23 cellular contexts compared by ENCODE assay signal in the genomic region with DNA sequence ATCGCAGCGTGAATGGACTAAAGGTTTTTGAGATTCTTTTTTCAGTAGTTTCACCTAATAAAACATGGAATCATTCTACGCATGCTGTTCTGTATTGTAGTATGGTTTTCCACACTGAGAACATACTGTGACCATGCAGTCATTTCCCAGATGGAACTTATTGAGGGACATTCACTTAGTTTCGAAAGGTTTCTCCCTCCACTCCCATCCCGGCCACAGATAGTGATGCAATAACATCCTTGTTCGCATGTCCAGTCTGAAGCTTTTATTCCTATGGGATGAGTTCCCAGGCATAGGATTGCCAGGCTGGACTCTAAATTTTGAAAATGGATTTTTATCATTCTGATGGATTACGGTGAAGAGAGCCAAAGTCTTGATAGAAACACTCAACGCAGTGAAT.
"Had no signal": no experiment of that assay in that cellular context is flagged by ENCODE, and none has a peak within 500 bp of the region (broad histone marks: within the 10 kb centered on the region; RNA-seq: fewer than 3 reads in every experiment).

No MANE protein-coding gene starts in this region.

- H3K4me3 ChIP-seq: colonic mucosa, esophagus squamous epithelium, gastrocnemius medialis, heart left ventricle, hepatocyte, psoas muscle, suprapubic skin, transverse colon had no signal

- H3K27ac ChIP-seq: colonic mucosa, gastrocnemius medialis, heart left ventricle, hepatocyte, psoas muscle, suprapubic skin, transverse colon had no signal

- H3K27me3 ChIP-seq: colonic mucosa, esophagus squamous epithelium, gastrocnemius medialis, heart left ventricle, hepatocyte, suprapubic skin, transverse colon had no signal

- ATAC-seq: effector memory CD8-positive, alpha-beta T cell; heart left ventricle; left lobe of liver; naive thymus-derived CD8-positive, alpha-beta T cell; psoas muscle; right cardiac atrium; stimulated activated naive B cell treated with anti-CD40 and anti-IgM and Interleukin-4, amounts not matched to agents 10 μg/mL and 1 μg/mL and 100 μg/mL, for 72 hours; stimulated activated naive CD8-positive, alpha-beta T cell treated with anti-CD3 and anti-CD28 coated beads, Interleukin-15, amount 100 ng/mL, for 72 hours had no signal

- H3K4me1 ChIP-seq: colonic mucosa, esophagus squamous epithelium, gastrocnemius medialis, psoas muscle, suprapubic skin, transverse colon had no signal

- H3K36me3 ChIP-seq: colonic mucosa, esophagus squamous epithelium, gastrocnemius medialis, heart left ventricle, suprapubic skin, transverse colon had no signal

- H3K9me3 ChIP-seq: colonic mucosa, esophagus squamous epithelium, gastrocnemius medialis, heart left ventricle, psoas muscle, suprapubic skin, transverse colon had no signal

- DNase-seq: colonic mucosa; effector memory CD8-positive, alpha-beta T cell; erythroblast; esophagus squamous epithelium; foreskin fibroblast; gastrocnemius medialis; heart left ventricle; kidney; naive thymus-derived CD8-positive, alpha-beta T cell; nephron progenitor cell; nucleus accumbens; posterior cingulate gyrus; psoas muscle; right cardiac atrium; small intestine; stimulated activated CD4-positive, alpha-beta T cell treated with anti-CD3 and anti-CD28 coated beads, Interleukin-15, amount 100 ng/mL, for 24 hours; stimulated activated CD4-positive, alpha-beta T cell treated with anti-CD3 and anti-CD28 coated beads, Interleukin-2, amount 100 ng/mL, for 48 hours; stimulated activated naive B cell treated with anti-CD40 and anti-IgM and Interleukin-4, amounts not matched to agents 10 μg/mL and 1 μg/mL and 100 μg/mL, for 72 hours; stimulated activated naive CD8-positive, alpha-beta T cell treated with anti-CD3 and anti-CD28 coated beads, Interleukin-15, amount 100 ng/mL, for 72 hours; transverse colon had no signal
